ENCODE assay signal across 21 cellular contexts in the genomic region with DNA sequence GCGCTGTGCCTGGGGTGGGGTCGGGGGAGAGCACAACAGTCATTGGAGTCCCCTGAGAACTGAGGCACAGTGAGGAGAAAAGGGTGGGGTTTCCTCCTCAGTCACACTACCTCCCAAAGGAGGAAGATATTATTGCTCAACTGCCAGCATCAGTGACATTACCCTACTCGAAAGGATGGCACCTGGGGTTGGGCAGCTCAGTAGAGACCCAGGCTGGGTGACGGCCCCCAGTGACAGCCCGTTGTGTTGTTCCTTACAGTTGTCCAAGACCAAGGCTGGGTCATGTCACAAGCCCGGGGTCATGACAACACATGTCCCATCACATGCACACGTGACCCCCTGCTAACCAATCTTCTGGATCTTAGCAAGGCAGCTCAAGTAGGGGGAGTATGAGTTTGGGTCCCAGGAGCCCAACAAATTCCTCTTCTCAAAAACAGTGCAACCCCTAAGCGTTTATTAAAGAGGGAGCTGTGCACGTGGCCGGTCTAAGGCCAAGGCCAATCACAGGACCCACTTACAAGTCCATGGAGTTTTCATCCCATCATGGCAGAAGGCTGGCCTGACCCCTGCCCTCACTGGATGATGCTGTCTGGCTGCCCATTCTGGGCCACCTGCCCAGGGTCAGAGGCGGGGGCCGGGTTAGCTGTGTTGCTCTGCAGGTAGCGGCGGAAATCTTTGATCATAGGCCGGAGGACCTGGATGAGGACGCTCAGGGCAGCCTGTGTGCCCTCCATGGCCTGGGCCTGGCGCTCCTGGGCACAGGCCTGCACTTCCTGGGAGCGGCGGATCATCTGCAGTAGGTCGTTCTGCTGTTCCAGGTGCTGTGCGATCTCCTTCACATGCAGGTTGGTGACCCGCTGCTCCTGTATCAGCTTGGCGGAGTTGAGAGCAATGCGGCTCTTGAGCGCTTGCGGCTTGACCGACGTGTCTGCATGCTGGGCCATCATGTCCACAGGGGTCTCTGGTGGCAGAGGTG. TPM values are rescaled to one million over a fixed set of nuclear protein-coding genes. Genes with fewer than 3 reads are reported as not detected.
DNase-seq lines count a peak whose midpoint lies in the region; ATAC-seq, FAIRE-seq and TF ChIP-seq lines count a peak whose summit lies in the region.
"Had no signal": no experiment of that assay in that cellular context is flagged by ENCODE, and none has a peak within 500 bp of the region (broad histone marks: within the 10 kb centered on the region; RNA-seq: fewer than 3 reads in every experiment).

No MANE protein-coding gene starts in this region.

- H3K4me1 ChIP-seq in liver (ENCODE audit: control insufficient read depth in 4 of 4, insufficient read depth in 4 of 4, low read length in 3 of 4) (peaks cover 12 to 23% (median 15%) of the 10 kb centered on the region in 4 donors), HepG2 (ENCODE audit: insufficient read depth, low read length) (peaks cover 33% of the 10 kb centered on the region)

- intact Hi-C loops in HepG2 (cut with micrococcal nuclease; ENCODE audit: unreplicated experiment), result no loop called here

- no peak for TF ChIP-seq POLR2A in HepG2 (IDR thresholded peaks at IDR 0.05; ENCODE audit: insufficient read depth in 1 of 2, low read depth in 2 of 2, low read length in 2 of 2)

- no peaks in the 10 kb centered on the region for H3K36me3 Mint-ChIP-seq in T-helper 17 cell (ENCODE audit: low read depth)
- H3K36me3 Mint-ChIP-seq in naive thymus-derived CD8-positive, alpha-beta T cell, result peaks cover 0 to 11% (median 2%) of the 10 kb centered on the region in 3 donors

- peaks cover 0 to 6% (median under 1%) of the 10 kb centered on the region in 4 donors for H3K36me3 ChIP-seq in liver (ENCODE audit: control insufficient read depth in 4 of 4, insufficient read depth in 3 of 4, low read depth in 1 of 4, low read length in 3 of 4)
- no peaks in the 10 kb centered on the region; a peak in 1 of 5 replicates for H3K36me3 ChIP-seq in HepG2 (replicated peaks in 1 of 2; ENCODE audit: control insufficient read depth in 1 of 2, insufficient read depth in 2 of 2, low read length in 2 of 2)

- TF ChIP-seq CTCF in liver (IDR thresholded peaks at IDR 0.05; ENCODE audit: low read depth, low read length, missing input control) (no peak), HepG2 (CRISPR knock-in tag; IDR thresholded peaks at IDR 0.05) (no peak)

- no peak overlapping the region for H3K4me3 ChIP-seq in liver (ENCODE audit: low read depth in 1 of 3, low read length in 3 of 3)
- H3K4me3 ChIP-seq in HepG2 (replicated peaks in 1 of 3; ENCODE audit: insufficient read depth in 1 of 3, low read depth in 2 of 3, low read length in 3 of 3), result no peak overlapping the region
- H3K4me3 ChIP-seq: SJSA1, smooth muscle cell had no signal

- BruUV-seq in HepG2 (replicated peaks; lab: Mats Ljungman, UMichigan), result no TSS peak

- no peaks in the 10 kb centered on the region for H3K27me3 ChIP-seq in liver (ENCODE audit: control insufficient read depth in 4 of 4, insufficient read depth in 4 of 4, low read length in 3 of 4)
- no peaks in the 10 kb centered on the region for H3K27me3 ChIP-seq in HepG2 (ENCODE audit: control insufficient read depth in 1 of 2, insufficient read depth in 2 of 2, low read length in 2 of 2)
- H3K27me3 ChIP-seq: SJSA1 had no signal

- FAIRE-seq in HepG2 (lab: Jason Lieb, UNC), result no peak
- FAIRE-seq: keratinocyte, urothelium cell line had no signal

- H3K27ac ChIP-seq in liver (ENCODE audit: low read depth in 1 of 2, low read length in 2 of 2) (no peak overlapping the region), HepG2 (ENCODE audit: extremely low read length, insufficient read depth, low read length) (no peak overlapping the region)
- H3K27ac ChIP-seq: SJSA1 had no signal

- no peaks in the 10 kb centered on the region for H3K27me3 Mint-ChIP-seq in T-helper 17 cell
- H3K27me3 Mint-ChIP-seq in naive thymus-derived CD8-positive, alpha-beta T cell, result no peaks in the 10 kb centered on the region
- H3K27me3 Mint-ChIP-seq: CD8-positive, alpha-beta memory T cell had no signal

- H3K9ac ChIP-seq in liver (ENCODE audit: low read depth in 1 of 2, low read length in 2 of 2) (no peak overlapping the region), HepG2 (ENCODE audit: insufficient read depth, low read depth, low read length) (no peak overlapping the region)

- CTCF ChIA-PET in HepG2 (lab: Yijun Ruan, JAX; ENCODE audit: low intra/inter-chr PET ratio, low total read pairs), result no interaction called here

- H3K4me1 Mint-ChIP-seq in T-helper 17 cell, result peaks cover 28% of the 10 kb centered on the region
- peaks cover 18 to 62% (median 38%) of the 10 kb centered on the region in 4 donors for H3K4me1 Mint-ChIP-seq in naive thymus-derived CD8-positive, alpha-beta T cell

- POLR2A ChIA-PET in HepG2 (lab: Yijun Ruan, JAX), result no interaction called here
- POLR2A ChIA-PET in naive thymus-derived CD8-positive, alpha-beta T cell (lab: Charles Lee), result interaction anchor here (0.6 to 6.2 kb wide), 9 partner anchors 9 to 285 kb away, joined by 3 to 54 read pairs (median 4); no protein-coding TSS in a partner anchor

- no peak for ATAC-seq in HepG2
- ATAC-seq in T-helper 17 cell, result no peak
- no peak for ATAC-seq in naive thymus-derived CD8-positive, alpha-beta T cell
- no peak for ATAC-seq in GM21515 (IDR thresholded peaks at IDR 0.05; ENCODE audit: unreplicated experiment)

- in situ Hi-C loops in HepG2 (cut with HindIII; ENCODE audit: extremely low pct_ligation_motif_present, low pct_unique_long_range_greater_than_20kb), result no loop called here

- no peaks in the 10 kb centered on the region for H4K20me1 ChIP-seq in HepG2 (ENCODE audit: insufficient read depth, low read length)

- no peak overlapping the region for H2AFZ ChIP-seq in HepG2 (ENCODE audit: low read length)

- no peaks in the 10 kb centered on the region for H3K9me3 Mint-ChIP-seq in naive thymus-derived CD8-positive, alpha-beta T cell
- H3K9me3 Mint-ChIP-seq: activated T-helper 2 cell treated with anti-CD3 and anti-CD28 coated beads, Interferon-gamma antibody, Interleukin-2, Interleukin-4, amounts not matched to agents 10 μg/mL and 5 μg/mL and 100 μg/mL, durations not matched to agents 14 hours and 24 hours and 36 hours; CD8-positive, alpha-beta memory T cell had no signal

- H3K4me2 ChIP-seq in HepG2 (ENCODE audit: low read depth, low read length), result no peak overlapping the region
- H3K4me2 ChIP-seq: smooth muscle cell had no signal

- H3K9me3 ChIP-seq in liver (ENCODE audit: control insufficient read depth in 4 of 4, low read length in 3 of 4) (no peaks in the 10 kb centered on the region), HepG2 (ENCODE audit: low read length) (no peaks in the 10 kb centered on the region), T-helper 17 cell (ENCODE audit: control insufficient read depth, low read length, poor library complexity, severe bottlenecking) (no peaks in the 10 kb centered on the region)
- H3K9me3 ChIP-seq: SJSA1 had no signal

- H3K79me2 ChIP-seq in HepG2 (ENCODE audit: insufficient read depth, low read length), result peaks cover 14% of the 10 kb centered on the region

- no peak for DNase-seq in HepG2 (ENCODE audit: low spot score)
- DNase-seq in T-helper 17 cell, result no peak
- DNase-seq in naive thymus-derived CD8-positive, alpha-beta T cell, result peak in 1 of 10 donors; percentile 53
- no peak for DNase-seq in NCI-H1105 (lab: John Stamatoyannopoulos, UW)
- no peak for DNase-seq in HUDEP-2 (lab: John Stamatoyannopoulos, UW; ENCODE audit: unreplicated experiment in 76 of 76)
- DNase-seq in AG08396 (ENCODE audit: low spot score), result no peak
- DNase-seq: activated CD4-positive, alpha-beta T cell treated with anti-CD3 and anti-CD28 coated beads for 4 hours; CD8-positive, alpha-beta memory T cell; DMS153; glutamatergic neuron; KG1; NCI-H1048; NCI-H1930; NCI-H526 treated with DMSO at 0.1 percent for 48 hours had no signal

- TF ChIP-seq RAD21 in liver (IDR thresholded peaks at IDR 0.05), result peak in 1 of 2 donors; percentile 15
- no peak for TF ChIP-seq RAD21 in HepG2 (CRISPR knock-in tag; IDR thresholded peaks at IDR 0.05)

- 76% methylated on average over 28 of the region's 28 CpGs for WGBS in liver
- WGBS in HepG2 (ENCODE audit: low lambda C conversion rate), result 95% methylated on average over 10 of the region's 28 CpGs

- no peak for TF ChIP-seq EP300 in HepG2 (IDR thresholded peaks at IDR 0.05; ENCODE audit: low read depth in 2 of 2, low read length in 2 of 2)
- TF ChIP-seq EP300 in HepG2 (CRISPR knock-in tag; IDR thresholded peaks at IDR 0.05; ENCODE audit: borderline replicate concordance), result no peak

- H3K4me3 Mint-ChIP-seq in T-helper 17 cell, result peak overlapping the region; percentile 77
- peak overlapping the region in 8 of 10 donors; percentile 15 to 69 (median 26) for H3K4me3 Mint-ChIP-seq in naive thymus-derived CD8-positive, alpha-beta T cell

- H3K27ac Mint-ChIP-seq in T-helper 17 cell, result peak overlapping the region; percentile 41
- peak overlapping the region in 8 of 10 donors; percentile 2 to 89 (median 64) for H3K27ac Mint-ChIP-seq in naive thymus-derived CD8-positive, alpha-beta T cell
- H3K27ac Mint-ChIP-seq: activated T-helper 2 cell treated with anti-CD3 and anti-CD28 coated beads, Interferon-gamma antibody, Interleukin-2, Interleukin-4, amounts not matched to agents 10 μg/mL and 5 μg/mL and 100 μg/mL, durations not matched to agents 14 hours and 24 hours and 36 hours had no signal

RNA-seq across cellular contexts. Expression of gene NAIF1, which starts 4.0 kb away (rescaled TPM):
- total RNA-seq in liver (1 to 10 TPM; 4.6 to 6.5 TPM), HepG2 (2016; rRNA removed; fragmentation: Illumina TruSeq; extraction: Trizol) (6.0 and 6.6 TPM in 2 replicates), T-helper 17 cell (10 to 100 TPM; 11.6 to 15.2 TPM)
- polyA plus RNA-seq in liver (1 to 10 TPM; 2.5 to 4.8 TPM), HepG2 (2011; rRNA removed) (6.9 TPM in 2 replicates)
- 3.1 and 4.1 TPM in 2 replicates for total RNA-seq in HepG2 (2016; cell fraction: cytosol; rRNA removed; fragmentation: Illumina TruSeq; extraction: Trizol; ENCODE audit: low read depth)
- 6.0 and 6.4 TPM in 2 replicates for total RNA-seq in HepG2 (2016; cell fraction: insoluble cytoplasmic fraction; rRNA removed; fragmentation: Illumina TruSeq; extraction: Trizol)
- 5.7 and 6.1 TPM in 2 replicates for total RNA-seq in HepG2 (2016; cell fraction: membrane; rRNA removed; fragmentation: Illumina TruSeq; extraction: Trizol)
- total RNA-seq in HepG2 (2016; cell fraction: nucleus; rRNA removed; fragmentation: Illumina TruSeq; extraction: Trizol), result 2.9 and 4.1 TPM in 2 replicates
- 4.9 and 6.4 TPM in 2 replicates for polyA plus RNA-seq in HepG2 (2011; cell fraction: cytosol; rRNA removed)
- polyA plus RNA-seq in HepG2 (2011; cell fraction: nucleus; rRNA removed), result 3.8 and 4.0 TPM in 2 replicates
- polyA plus RNA-seq in HepG2 (2012), result 3.0 and 3.8 TPM in 2 replicates
- polyA plus RNA-seq in HepG2 (2016; cell fraction: cytosol; fragmentation: Illumina TruSeq; extraction: Trizol; ENCODE audit: low read depth), result 2.4 and 2.6 TPM in 2 replicates
- 5.2 and 5.7 TPM in 2 replicates for polyA plus RNA-seq in HepG2 (2016; cell fraction: insoluble cytoplasmic fraction; fragmentation: Illumina TruSeq; extraction: Trizol; ENCODE audit: low read depth)
- polyA plus RNA-seq in HepG2 (2016; cell fraction: membrane; fragmentation: Illumina TruSeq; extraction: Trizol; ENCODE audit: low read depth), result 3.5 and 3.9 TPM in 2 replicates
- polyA plus RNA-seq in HepG2 (2016; cell fraction: nucleus; fragmentation: Illumina TruSeq; extraction: Trizol; ENCODE audit: insufficient read depth, low read depth), result 4.9 and 5.1 TPM in 2 replicates
- 8.2 and 13.2 TPM in 2 replicates for polyA minus RNA-seq in HepG2 (2011; rRNA and poly(A)+ RNA removed; ENCODE audit: low replicate concordance)
- polyA minus RNA-seq in HepG2 (2011; cell fraction: cytosol; rRNA and poly(A)+ RNA removed), result 3.2 and 6.0 TPM in 2 replicates
- polyA minus RNA-seq in HepG2 (2011; cell fraction: nucleus; rRNA and poly(A)+ RNA removed), result 1.5 and 2.1 TPM in 2 replicates
- 10 to 100 TPM; 14.3 to 18.3 TPM for total RNA-seq in naive thymus-derived CD8-positive, alpha-beta T cell
- polyA plus RNA-seq in naive thymus-derived CD8-positive, alpha-beta T cell, result 10 to 100 TPM; 10.1 to 13.3 (median 11.3) TPM

RNA-seq across cellular contexts. Expression of gene SLC25A25, which starts 4.9 kb away (rescaled TPM):
- total RNA-seq in liver (10 to 100 TPM; 21.7 to 74.6 TPM), HepG2 (2016; rRNA removed; fragmentation: Illumina TruSeq; extraction: Trizol) (18.5 and 24.8 TPM in 2 replicates), T-helper 17 cell (10 to 100 TPM; 16.3 to 20.4 TPM)
- polyA plus RNA-seq in liver (10 to 100 TPM; 35.4 to 43.2 TPM), HepG2 (2011; rRNA removed) (10.5 and 16.7 TPM in 2 replicates)
- total RNA-seq in HepG2 (2016; cell fraction: cytosol; rRNA removed; fragmentation: Illumina TruSeq; extraction: Trizol; ENCODE audit: low read depth), result 4.5 and 5.1 TPM in 2 replicates
- total RNA-seq in HepG2 (2016; cell fraction: insoluble cytoplasmic fraction; rRNA removed; fragmentation: Illumina TruSeq; extraction: Trizol), result 16.4 and 24.3 TPM in 2 replicates
- 10.5 and 11.1 TPM in 2 replicates for total RNA-seq in HepG2 (2016; cell fraction: membrane; rRNA removed; fragmentation: Illumina TruSeq; extraction: Trizol)
- total RNA-seq in HepG2 (2016; cell fraction: nucleus; rRNA removed; fragmentation: Illumina TruSeq; extraction: Trizol), result 21.4 and 25.1 TPM in 2 replicates
- 10.7 and 11.2 TPM in 2 replicates for polyA plus RNA-seq in HepG2 (2011; cell fraction: cytosol; rRNA removed)
- polyA plus RNA-seq in HepG2 (2011; cell fraction: nucleus; rRNA removed), result 26.1 and 29.6 TPM in 2 replicates
- 12.9 and 15.5 TPM in 2 replicates for polyA plus RNA-seq in HepG2 (2012)
- 1.1 and 1.3 TPM in 2 replicates for polyA plus RNA-seq in HepG2 (2016; cell fraction: cytosol; fragmentation: Illumina TruSeq; extraction: Trizol; ENCODE audit: low read depth)
- polyA plus RNA-seq in HepG2 (2016; cell fraction: insoluble cytoplasmic fraction; fragmentation: Illumina TruSeq; extraction: Trizol; ENCODE audit: low read depth), result 11.6 and 13.1 TPM in 2 replicates
- 2.6 and 2.7 TPM in 2 replicates for polyA plus RNA-seq in HepG2 (2016; cell fraction: membrane; fragmentation: Illumina TruSeq; extraction: Trizol; ENCODE audit: low read depth)
- 31.1 and 36.4 TPM in 2 replicates for polyA plus RNA-seq in HepG2 (2016; cell fraction: nucleus; fragmentation: Illumina TruSeq; extraction: Trizol; ENCODE audit: insufficient read depth, low read depth)
- 20.5 and 28.1 TPM in 2 replicates for polyA minus RNA-seq in HepG2 (2011; rRNA and poly(A)+ RNA removed; ENCODE audit: low replicate concordance)
- 10.0 and 10.2 TPM in 2 replicates for polyA minus RNA-seq in HepG2 (2011; cell fraction: cytosol; rRNA and poly(A)+ RNA removed)
- polyA minus RNA-seq in HepG2 (2011; cell fraction: nucleus; rRNA and poly(A)+ RNA removed), result 14.4 and 26.1 TPM in 2 replicates
- total RNA-seq in naive thymus-derived CD8-positive, alpha-beta T cell, result 10 to 100 TPM; 18.6 to 18.9 TPM
- polyA plus RNA-seq in naive thymus-derived CD8-positive, alpha-beta T cell, result 10 to 100 TPM; 12.1 to 17.8 (median 13.8) TPM
